Comparison of ENCODE assay signal across 18 cellular contexts in the genomic region with DNA sequence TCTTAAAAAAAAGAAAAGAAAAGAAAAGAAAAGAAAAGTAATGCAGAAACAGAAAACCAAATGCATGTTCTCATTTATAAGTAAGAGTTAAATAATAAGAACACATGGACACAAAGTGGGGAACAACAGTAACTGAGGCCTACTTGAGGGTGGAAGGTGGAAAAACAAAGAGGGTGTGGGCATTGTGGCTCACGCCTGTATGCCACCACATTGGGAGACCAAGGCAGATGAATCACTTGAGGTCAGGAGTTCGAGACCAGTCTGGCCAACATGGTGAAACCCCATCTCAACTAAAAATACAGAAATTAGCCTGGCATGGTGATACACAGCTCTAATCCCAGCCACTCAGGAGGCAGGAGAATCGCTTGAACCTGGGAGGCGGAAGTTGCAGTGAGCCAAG. TPM values are rescaled to one million over a fixed set of nuclear protein-coding genes. Genes with fewer than 3 reads are reported as not detected.
A peak's percentile ranks its signal among the peaks of the same experiment; 100 is the strongest.
DNase-seq lines count a peak whose midpoint lies in the region; ATAC-seq lines count a peak whose summit lies in the region.
"Had no signal": no experiment of that assay in that cellular context is flagged by ENCODE, and none has a peak within 500 bp of the region (broad histone marks: within the 10 kb centered on the region; RNA-seq: fewer than 3 reads in every experiment).

No MANE protein-coding gene starts in this region.

- peak in 1 of 2 donors; percentile 17 for DNase-seq in activated T-cell treated with anti-CD3 and anti-CD28 coated beads, Interleukin-2, amount 50 U/mL, for 72 hours
- DNase-seq in activated T-cell treated with anti-CD3 and anti-CD28 coated beads for 4 hours = no peak
- DNase-seq in M059J (ENCODE audit: low read depth) = peak; percentile 31
- no peak for DNase-seq in effector memory CD8-positive, alpha-beta T cell
- DNase-seq: activated CD4-positive, alpha-beta T cell treated with anti-CD3 and anti-CD28 coated beads for 4 hours; activated T-cell treated with anti-CD3 and anti-CD28 coated beads, Interleukin-2, amount 50 U/mL, for 48 hours; amygdala; DMS53; KBM-7; NCI-H1105 treated with DMSO at 0.1 percent for 48 hours; NCI-H82; uterus had no signal

- peak; percentile 36 to 58 for ATAC-seq in activated T-cell treated with anti-CD3 and anti-CD28 coated beads, Interleukin-2, amount 50 U/mL, for 72 hours (replicated peaks in 1 of 2)
- no peak for ATAC-seq in effector memory CD8-positive, alpha-beta T cell (replicated peaks)
- ATAC-seq in stimulated activated memory B cell treated with anti-CD40 and anti-IgM and Interleukin-4, amounts not matched to agents 10 μg/mL and 1 μg/mL and 100 μg/mL, for 72 hours = no peak
- ATAC-seq in HG03432 (IDR thresholded peaks at IDR 0.05; ENCODE audit: unreplicated experiment) (no peak), HG02588 (IDR thresholded peaks at IDR 0.05; ENCODE audit: unreplicated experiment) (no peak), HG02981 (IDR thresholded peaks at IDR 0.05; ENCODE audit: unreplicated experiment) (no peak)
- ATAC-seq: Panc1 had no signal

- peak overlapping the region; percentile 25 to 61 for H3K4me3 Mint-ChIP-seq in activated T-cell treated with anti-CD3 and anti-CD28 coated beads, Interleukin-2, amount 50 U/mL, for 72 hours
- peak overlapping the region; percentile 13 to 53 for H3K4me3 Mint-ChIP-seq in effector memory CD8-positive, alpha-beta T cell
- H3K4me3 Mint-ChIP-seq in stimulated activated memory B cell treated with anti-CD40 and anti-IgM and Interleukin-4, amounts not matched to agents 10 μg/mL and 1 μg/mL and 100 μg/mL, for 72 hours = no peak overlapping the region
- H3K4me3 Mint-ChIP-seq: CD14-positive monocyte had no signal

- no peaks in the 10 kb centered on the region for H3K27me3 Mint-ChIP-seq in activated T-cell treated with anti-CD3 and anti-CD28 coated beads, Interleukin-2, amount 50 U/mL, for 72 hours (ENCODE audit: low read depth)
- H3K27me3 Mint-ChIP-seq in effector memory CD8-positive, alpha-beta T cell = no peaks in the 10 kb centered on the region
- H3K27me3 Mint-ChIP-seq in stimulated activated memory B cell treated with anti-CD40 and anti-IgM and Interleukin-4, amounts not matched to agents 10 μg/mL and 1 μg/mL and 100 μg/mL, for 72 hours = no peaks in the 10 kb centered on the region

- peaks cover 15 to 50% of the 10 kb centered on the region in 2 donors for H3K36me3 Mint-ChIP-seq in activated T-cell treated with anti-CD3 and anti-CD28 coated beads, Interleukin-2, amount 50 U/mL, for 72 hours (ENCODE audit: insufficient read depth in 2 of 2)
- peaks cover 49% of the 10 kb centered on the region for H3K36me3 Mint-ChIP-seq in effector memory CD8-positive, alpha-beta T cell (ENCODE audit: insufficient read depth)
- H3K36me3 Mint-ChIP-seq in stimulated activated memory B cell treated with anti-CD40 and anti-IgM and Interleukin-4, amounts not matched to agents 10 μg/mL and 1 μg/mL and 100 μg/mL, for 72 hours = peaks cover 49% of the 10 kb centered on the region

- H3K4me1 Mint-ChIP-seq in activated T-cell treated with anti-CD3 and anti-CD28 coated beads, Interleukin-2, amount 50 U/mL, for 72 hours (ENCODE audit: low read depth) = peaks cover 64% of the 10 kb centered on the region
- peaks cover 51 to 78% of the 10 kb centered on the region in 2 donors for H3K4me1 Mint-ChIP-seq in effector memory CD8-positive, alpha-beta T cell (ENCODE audit: low read depth in 2 of 2)
- H3K4me1 Mint-ChIP-seq in stimulated activated memory B cell treated with anti-CD40 and anti-IgM and Interleukin-4, amounts not matched to agents 10 μg/mL and 1 μg/mL and 100 μg/mL, for 72 hours = peaks cover 43% of the 10 kb centered on the region

- H3K9me3 Mint-ChIP-seq in activated T-cell treated with anti-CD3 and anti-CD28 coated beads, Interleukin-2, amount 50 U/mL, for 72 hours = peaks cover 3 to 8% of the 10 kb centered on the region in 2 donors
- H3K9me3 Mint-ChIP-seq in effector memory CD8-positive, alpha-beta T cell = peaks cover 0 to 2% of the 10 kb centered on the region in 2 donors
- peaks cover 11% of the 10 kb centered on the region for H3K9me3 Mint-ChIP-seq in stimulated activated memory B cell treated with anti-CD40 and anti-IgM and Interleukin-4, amounts not matched to agents 10 μg/mL and 1 μg/mL and 100 μg/mL, for 72 hours

- H3K27ac Mint-ChIP-seq in activated T-cell treated with anti-CD3 and anti-CD28 coated beads, Interleukin-2, amount 50 U/mL, for 72 hours = peak overlapping the region; percentile 44
- peak overlapping the region; percentile 32 to 90 for H3K27ac Mint-ChIP-seq in effector memory CD8-positive, alpha-beta T cell
- H3K27ac Mint-ChIP-seq in stimulated activated memory B cell treated with anti-CD40 and anti-IgM and Interleukin-4, amounts not matched to agents 10 μg/mL and 1 μg/mL and 100 μg/mL, for 72 hours = peak overlapping the region; percentile 46

RNA-seq across cellular contexts. Expression of a gene that starts 8.1 kb away (rescaled TPM):
- 10 to 100 TPM; 13.0 to 13.6 TPM for total RNA-seq in activated T-cell treated with anti-CD3 and anti-CD28 coated beads, Interleukin-2, amount 50 U/mL, for 72 hours
- total RNA-seq in M059J (2014; rRNA removed; shearing (Covaris generic)) = 5.4 and 10.8 TPM in 2 replicates

RNA-seq across cellular contexts. Expression of a gene that starts 37.7 kb away (rescaled TPM):
- total RNA-seq in activated T-cell treated with anti-CD3 and anti-CD28 coated beads, Interleukin-2, amount 50 U/mL, for 72 hours = 10 to 100 TPM; 16.9 to 28.2 TPM
- 13.8 and 14.0 TPM in 2 replicates for total RNA-seq in M059J (2014; rRNA removed; shearing (Covaris generic))

Comparison
In these comparisons a context has a peak if more than half of its experiments do, and no peak if none do; other contexts are left out.
1. ATAC-seq: peak in activated T-cell treated with anti-CD3 and anti-CD28 coated beads, Interleukin-2, amount 50 U/mL, for 72 hours (2 of 2); none in effector memory CD8-positive, alpha-beta T cell (single experiment), stimulated activated memory B cell treated with anti-CD40 and anti-IgM and Interleukin-4, amounts not matched to agents 10 μg/mL and 1 μg/mL and 100 μg/mL, for 72 hours (single experiment), HG03432 (single experiment), HG02588 (single experiment) and HG02981 (single experiment).
2. Peak in every context shown above with its lines, with median percentiles within 50 percentile points of each other: H3K27ac Mint-ChIP-seq.